In the genomic region with DNA sequence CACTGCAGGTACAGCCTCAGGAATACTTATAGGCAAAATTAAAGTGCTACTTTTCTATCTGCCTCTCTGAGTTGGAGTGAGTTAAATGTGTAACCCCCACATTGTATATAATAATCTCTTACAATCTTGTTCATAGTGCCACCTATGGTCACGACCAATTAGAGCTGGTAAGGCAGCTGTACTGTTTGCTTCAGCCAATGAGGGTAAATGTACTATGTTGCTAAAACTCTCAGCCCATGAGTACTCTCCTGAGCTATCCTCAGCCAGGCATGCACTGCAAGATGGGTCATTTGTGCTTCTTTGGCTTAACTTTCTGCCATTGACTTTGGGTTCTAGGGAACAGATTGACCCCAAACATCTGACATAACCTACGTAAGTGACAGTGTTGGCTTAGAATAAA, we compare ENCODE assay signal across 8 cellular contexts. TPM values are rescaled to one million over a fixed set of nuclear protein-coding genes. Genes with fewer than 3 reads are reported as not detected.
DNase-seq lines count a peak whose midpoint lies in the region; ATAC-seq, FAIRE-seq and TF ChIP-seq lines count a peak whose summit lies in the region.

No MANE protein-coding gene starts in this region.

- peak; percentile 57 for FAIRE-seq in GM12878 (lab: Jason Lieb, UNC)

- no peak overlapping the region for H3K4me3 Mint-ChIP-seq in CD4-positive, alpha-beta T cell
- no peak overlapping the region for H3K4me3 Mint-ChIP-seq in stimulated activated effector memory CD8-positive, alpha-beta T cell treated with anti-CD3 and anti-CD28 coated beads, Interleukin-12 subunit alpha, Interleukin-12 subunit beta, amount 100 ng/mL, for 72 hours

- TF ChIP-seq RAD21 in GM12878 (IDR thresholded peaks at IDR 0.05; ENCODE audit: insufficient read depth, low read depth, low read length), result no peak

- no peaks in the 10 kb centered on the region for H3K36me3 ChIP-seq in GM12878 (ENCODE audit: control insufficient read depth in 2 of 2, insufficient read depth in 2 of 2, low read length in 1 of 2)
- H3K36me3 ChIP-seq in tibial artery, result no peaks in the 10 kb centered on the region

- no peaks in the 10 kb centered on the region for H3K9me3 ChIP-seq in CD4-positive, alpha-beta T cell (ENCODE audit: control insufficient read depth, low read length)
- H3K9me3 ChIP-seq in GM12878 (replicated peaks; ENCODE audit: control insufficient read depth, insufficient read depth, low read length) (no peaks in the 10 kb centered on the region; the same call in 2 of the 3 replicates), tibial artery (no peaks in the 10 kb centered on the region)

- H3K27ac ChIP-seq in CD4-positive, alpha-beta T cell (ENCODE audit: low read depth, low read length), result no peak overlapping the region
- no peak overlapping the region for H3K27ac ChIP-seq in GM12878 (ENCODE audit: control insufficient read depth, insufficient read depth)
- no peak overlapping the region for H3K27ac ChIP-seq in tibial artery

- POLR2A ChIA-PET in CD4-positive, alpha-beta T cell (lab: Charles Lee), result interaction anchor here (1.4 kb wide), 1 partner anchor 14 kb away, joined by 7 read pairs; no protein-coding TSS in a partner anchor
- POLR2A ChIA-PET in GM12878 (lab: Charles Lee), result no interaction called here

- ATAC-seq in CD4-positive, alpha-beta T cell (ENCODE audit: poor library complexity), result peak; percentile 98
- peak; percentile 93 for ATAC-seq in GM18517 (IDR thresholded peaks at IDR 0.05; ENCODE audit: unreplicated experiment)
- ATAC-seq in HG02870 (IDR thresholded peaks at IDR 0.05; ENCODE audit: unreplicated experiment), result peak; percentile 89
- peak; percentile 100 for ATAC-seq in GM12878
- peak; percentile 85 for ATAC-seq in stimulated activated effector memory CD8-positive, alpha-beta T cell treated with anti-CD3 and anti-CD28 coated beads, Interleukin-12 subunit alpha, Interleukin-12 subunit beta, amount 100 ng/mL, for 72 hours

- 55% methylated on average over 2 of the region's 2 CpGs for WGBS in GM12878 (ENCODE audit: insufficient coverage, insufficient replicate concordance, low lambda C conversion rate, missing lambda C conversion rate)

- SMC1A ChIA-PET in GM12878 (lab: Charles Lee; ENCODE audit: uncharacterized antibody, unreplicated experiment), result interaction anchor here (0.8 to 1.1 kb wide), 3 partner anchors 14 to 106 kb away, joined by 3 read pairs; partner anchors contain the start of gene NUP107

- CTCF ChIA-PET in CD4-positive, alpha-beta T cell (lab: Charles Lee), result no interaction called here
- CTCF ChIA-PET in GM12878 (lab: Yijun Ruan, JAX), result interaction anchor here (0.6 to 1.1 kb wide), 4 partner anchors 15 to 757 kb away, joined by 3 read pairs; partner anchors contain the start of gene MDM2

- H3K27me3 Mint-ChIP-seq in CD4-positive, alpha-beta T cell, result no peaks in the 10 kb centered on the region

- no peak overlapping the region for H3K4me2 ChIP-seq in GM12878 (ENCODE audit: control insufficient read depth, insufficient read depth)

- peak in 1 of 10 experiments; percentile 3 for DNase-seq in CD4-positive, alpha-beta T cell
- peak; percentile 71 for DNase-seq in NCI-H460 (ENCODE audit: extremely low read depth, low read depth)
- peak; percentile 66 for DNase-seq in GM12878 (ENCODE audit: low read depth, low spot score)
- peak in 1 of 2 donors; percentile 66 for DNase-seq in stimulated activated effector memory CD8-positive, alpha-beta T cell treated with anti-CD3 and anti-CD28 coated beads, Interleukin-12 subunit alpha, Interleukin-12 subunit beta, amount 100 ng/mL, for 72 hours (ENCODE audit: low spot score in 2 of 2)
- no peak for DNase-seq in tibial artery
- DNase-seq in activated effector memory CD4-positive, alpha-beta T cell treated with anti-CD3 and anti-CD28 coated beads, Interleukin-2, amount 50 U/mL, for 16 hours, result no peak

- in situ Hi-C loops in GM12878 (cut with MboI), result no loop called here

- no peaks in the 10 kb centered on the region for H3K9me3 Mint-ChIP-seq in CD4-positive, alpha-beta T cell
- H3K9me3 Mint-ChIP-seq in stimulated activated effector memory CD8-positive, alpha-beta T cell treated with anti-CD3 and anti-CD28 coated beads, Interleukin-12 subunit alpha, Interleukin-12 subunit beta, amount 100 ng/mL, for 72 hours, result no peaks in the 10 kb centered on the region

- H3K4me3 ChIP-seq in GM12878 (no peak overlapping the region), tibial artery (no peak overlapping the region)

- RAD21 ChIA-PET in GM12878 (lab: Charles Lee; ENCODE audit: unreplicated experiment), result interaction anchor here (0.6 kb wide), 2 partner anchors 286 to 564 kb away, joined by 3 to 4 read pairs; no protein-coding TSS in a partner anchor

- H3K4me1 Mint-ChIP-seq in CD4-positive, alpha-beta T cell (ENCODE audit: low read depth), result no peaks in the 10 kb centered on the region
- H3K4me1 Mint-ChIP-seq in stimulated activated effector memory CD8-positive, alpha-beta T cell treated with anti-CD3 and anti-CD28 coated beads, Interleukin-12 subunit alpha, Interleukin-12 subunit beta, amount 100 ng/mL, for 72 hours, result no peaks in the 10 kb centered on the region

- BruUV-seq in GM12878 (replicated peaks; lab: Mats Ljungman, UMichigan), result no TSS peak

- no peaks in the 10 kb centered on the region for H3K27me3 ChIP-seq in CD4-positive, alpha-beta T cell (ENCODE audit: control insufficient read depth, insufficient read depth, low read length)
- H3K27me3 ChIP-seq in GM12878 (replicated peaks in 1 of 2; ENCODE audit: control insufficient read depth in 2 of 2, insufficient read depth in 2 of 2, low read length in 1 of 2) (no peaks in the 10 kb centered on the region), tibial artery (no peaks in the 10 kb centered on the region)

- intact Hi-C loops in CD4-positive, alpha-beta T cell (cut with DNase I, micrococcal nuclease), result no loop called here
- intact Hi-C loops in GM12878 (cut with micrococcal nuclease; ENCODE audit: unreplicated experiment), result no loop called here
- intact Hi-C loops in tibial artery (cut with DNase I; ENCODE audit: low total_unique reads), result no loop called here

- no peak overlapping the region for H3K9ac ChIP-seq in GM12878 (ENCODE audit: control insufficient read depth, insufficient read depth, low read length)

- H4K20me1 ChIP-seq in GM12878 (ENCODE audit: control insufficient read depth, insufficient read depth), result no peaks in the 10 kb centered on the region

- H3K27ac Mint-ChIP-seq in CD4-positive, alpha-beta T cell, result no peak overlapping the region
- no peak overlapping the region for H3K27ac Mint-ChIP-seq in stimulated activated effector memory CD8-positive, alpha-beta T cell treated with anti-CD3 and anti-CD28 coated beads, Interleukin-12 subunit alpha, Interleukin-12 subunit beta, amount 100 ng/mL, for 72 hours

- H3K4me1 ChIP-seq in GM12878 (ENCODE audit: control insufficient read depth, insufficient read depth, low read length), result no peaks in the 10 kb centered on the region; the same call in 1 of the 2 replicates
- peaks cover 0 to 6% (median 0%) of the 10 kb centered on the region in 4 donors for H3K4me1 ChIP-seq in tibial artery

- H2AFZ ChIP-seq in GM12878 (ENCODE audit: control insufficient read depth, low read depth, low read length), result peak overlapping the region; percentile 37; the same call in 1 of the 2 replicates

- TF ChIP-seq CTCF in CD4-positive, alpha-beta T cell (IDR thresholded peaks at IDR 0.05), result no peak
- peak in 1 of 3 experiments; percentile 27; a peak in 1 of 6 replicates for TF ChIP-seq CTCF in GM12878 (IDR thresholded peaks at IDR 0.05 in 2 of 3, conservative IDR thresholded peaks at IDR 0.05 in 1 of 3; ENCODE audit: control insufficient read depth in 2 of 3, extremely low read depth in 1 of 3, insufficient read depth in 1 of 3, low read depth in 3 of 3, low read length in 3 of 3)
- no peak for TF ChIP-seq CTCF in tibial artery (IDR thresholded peaks at IDR 0.05)

- TF ChIP-seq POLR2A in GM12878 (IDR thresholded peaks at IDR 0.05; ENCODE audit: low read depth, low read length), result no peak

- no peak for TF ChIP-seq EP300 in GM12878 (IDR thresholded peaks at IDR 0.05; ENCODE audit: borderline replicate concordance in 1 of 2, control insufficient read depth in 1 of 2, low read depth in 2 of 2, low read length in 2 of 2)

- H3K79me2 ChIP-seq in GM12878 (ENCODE audit: control insufficient read depth, insufficient read depth, low read length), result no peaks in the 10 kb centered on the region

- H3K36me3 Mint-ChIP-seq in CD4-positive, alpha-beta T cell (ENCODE audit: low read depth), result no peaks in the 10 kb centered on the region
- no peaks in the 10 kb centered on the region for H3K36me3 Mint-ChIP-seq in stimulated activated effector memory CD8-positive, alpha-beta T cell treated with anti-CD3 and anti-CD28 coated beads, Interleukin-12 subunit alpha, Interleukin-12 subunit beta, amount 100 ng/mL, for 72 hours

RNA-seq across cellular contexts. Expression of gene MDM2, which starts 15.0 kb away (rescaled TPM):
- total RNA-seq in CD4-positive, alpha-beta T cell, result 10 to 100 TPM; 90.8 TPM
- total RNA-seq in NCI-H460 (2014; rRNA removed; shearing (Covaris generic)), result 190 and 199 TPM in 2 replicates
- 33.1 and 50.1 TPM in 2 replicates for polyA plus RNA-seq in NCI-H460 (2014; cell fraction: nucleus; rRNA removed)
- 439 and 462 TPM in 2 replicates for total RNA-seq in GM12878 (2013; cell fraction: nucleolus; rRNA removed)
- total RNA-seq in GM12878 (2014; rRNA removed) (88.1 and 113 TPM in 2 replicates), GM12878 (2014; rRNA removed; fragmentation: Illumina TruSeq; extraction: Trizol) (158 and 173 TPM in 2 replicates), GM12878 (2021) (164 and 174 TPM in 2 replicates)
- polyA plus RNA-seq in GM12878 (2011; ENCODE audit: low read depth), result 27.8 TPM
- polyA plus RNA-seq in GM12878 (2011; rRNA removed) (82.0 and 136 TPM in 2 replicates), GM12878 (2014; fragmentation: Illumina TruSeq; extraction: Trizol) (75.8 and 104 TPM in 2 replicates), GM12878 (2014; fragmentation: Nextera tagmentation; extraction: Ambion mirVana) (10 to 100 TPM; 48.2 to 65.8 TPM), GM12878 (2014; rRNA removed) (56.8 and 77.8 TPM in 2 replicates), GM12878 (2016; fragmentation: Nextera tagmentation; extraction: Ambion mirVana) (100 to 1,000 TPM; 145 to 171 TPM)
- polyA plus RNA-seq in GM12878 (2011; cell fraction: cytosol; rRNA removed), result 28.3 and 34.4 TPM in 2 replicates
- polyA plus RNA-seq in GM12878 (2011; cell fraction: nucleus; rRNA removed), result 41.5 and 94.7 TPM in 2 replicates
- polyA plus RNA-seq in GM12878 (2012), result 55.6 and 89.6 TPM in 2 replicates
- 154 and 263 TPM in 2 replicates for polyA minus RNA-seq in GM12878 (2011; rRNA and poly(A)+ RNA removed)
- polyA minus RNA-seq in GM12878 (2011; cell fraction: cytosol; rRNA and poly(A)+ RNA removed), result 97.2 and 107 TPM in 2 replicates
- polyA minus RNA-seq in GM12878 (2011; cell fraction: nucleus; rRNA and poly(A)+ RNA removed), result 157 and 218 TPM in 2 replicates

RNA-seq across cellular contexts. Expression of gene SLC35E3, which starts 47.0 kb away (rescaled TPM):
- total RNA-seq in CD4-positive, alpha-beta T cell, result 1 to 10 TPM; 3.5 to 6.1 TPM
- total RNA-seq in NCI-H460 (2014; rRNA removed; shearing (Covaris generic)), result 5.1 and 6.2 TPM in 2 replicates
- polyA plus RNA-seq in NCI-H460 (2014; cell fraction: nucleus; rRNA removed), result 3.4 and 33.8 TPM in 2 replicates
- total RNA-seq in GM12878 (2013; cell fraction: nucleolus; rRNA removed), result 23.3 and 27.4 TPM in 2 replicates
- total RNA-seq in GM12878 (2014; rRNA removed), result 4.0 and 5.8 TPM in 2 replicates
- 3.8 and 6.1 TPM in 2 replicates for total RNA-seq in GM12878 (2014; rRNA removed; fragmentation: Illumina TruSeq; extraction: Trizol)
- 10.6 and 10.8 TPM in 2 replicates for total RNA-seq in GM12878 (2021)
- polyA plus RNA-seq in GM12878 (2011; ENCODE audit: low read depth), result 2.5 TPM
- polyA plus RNA-seq in GM12878 (2011; rRNA removed), result 9.2 and 12.9 TPM in 2 replicates
- polyA plus RNA-seq in GM12878 (2011; cell fraction: cytosol; rRNA removed), result 4.4 and 7.5 TPM in 2 replicates
- polyA plus RNA-seq in GM12878 (2011; cell fraction: nucleus; rRNA removed), result 4.7 and 6.5 TPM in 2 replicates
- polyA plus RNA-seq in GM12878 (2012), result 7.4 and 9.6 TPM in 2 replicates
- polyA plus RNA-seq in GM12878 (2014; fragmentation: Illumina TruSeq; extraction: Trizol), result 5.6 and 7.0 TPM in 2 replicates
- 1 to 10 TPM; 3.6 to 6.0 TPM for polyA plus RNA-seq in GM12878 (2014; fragmentation: Nextera tagmentation; extraction: Ambion mirVana)
- polyA plus RNA-seq in GM12878 (2014; rRNA removed), result 2.4 and 4.3 TPM in 2 replicates
- polyA plus RNA-seq in GM12878 (2016; fragmentation: Nextera tagmentation; extraction: Ambion mirVana), result 10 to 100 TPM; 17.6 to 19.8 TPM
- 3.4 and 5.0 TPM in 2 replicates for polyA minus RNA-seq in GM12878 (2011; rRNA and poly(A)+ RNA removed)
- 1.1 and 1.6 TPM in 2 replicates for polyA minus RNA-seq in GM12878 (2011; cell fraction: cytosol; rRNA and poly(A)+ RNA removed)
- 2.7 and 3.3 TPM in 2 replicates for polyA minus RNA-seq in GM12878 (2011; cell fraction: nucleus; rRNA and poly(A)+ RNA removed)

Comparison
In these comparisons a context has a peak if more than half of its experiments do, and no peak if none do; other contexts are left out.
1. DNase-seq: peak in NCI-H460 (single experiment) and GM12878 (single experiment); none in tibial artery (0 of 2) and activated effector memory CD4-positive, alpha-beta T cell treated with anti-CD3 and anti-CD28 coated beads, Interleukin-2, amount 50 U/mL, for 16 hours (single experiment).
2. Peak in every context shown above with its lines, with median percentiles within 50 percentile points of each other: ATAC-seq.